Comparison of ENCODE assay signal across 8 cellular contexts in genomic region chr11:124108158-124108557, GRCh38. TPM values are rescaled to one million over a fixed set of nuclear protein-coding genes. Genes with fewer than 3 reads are reported as not detected.
DNase-seq lines count a peak whose midpoint lies in the region; ATAC-seq, FAIRE-seq and TF ChIP-seq lines count a peak whose summit lies in the region.

No MANE protein-coding gene starts in this region.

- no peaks in the 10 kb centered on the region for H3K9me3 Mint-ChIP-seq in stimulated activated naive CD8-positive, alpha-beta T cell treated with anti-CD3 and anti-CD28 coated beads, Interleukin-15, amount 100 ng/mL, for 72 hours
- no peaks in the 10 kb centered on the region for H3K9me3 Mint-ChIP-seq in natural killer cell treated with Interleukin-12 subunit alpha and Interleukin-12 subunit beta and Interleukin-15 and Interleukin-18, amount 100 ng/mL, for 72 hours

- no peaks in the 10 kb centered on the region for H3K36me3 ChIP-seq in bronchial epithelial cell (ENCODE audit: control insufficient read depth, insufficient read depth, low read length)

- H3K4me3 ChIP-seq in AG10803 (ENCODE audit: low read length): no peak overlapping the region
- no peak overlapping the region for H3K4me3 ChIP-seq in bronchial epithelial cell (ENCODE audit: low read depth, low read length)

- peaks cover 59% of the 10 kb centered on the region for H3K27me3 Mint-ChIP-seq in stimulated activated naive CD8-positive, alpha-beta T cell treated with anti-CD3 and anti-CD28 coated beads, Interleukin-15, amount 100 ng/mL, for 72 hours
- peaks cover 26 to 53% of the 10 kb centered on the region in 2 donors for H3K27me3 Mint-ChIP-seq in natural killer cell treated with Interleukin-12 subunit alpha and Interleukin-12 subunit beta and Interleukin-15 and Interleukin-18, amount 100 ng/mL, for 72 hours

- H3K27me3 ChIP-seq in bronchial epithelial cell (ENCODE audit: control insufficient read depth, insufficient read depth, low read length): no peaks in the 10 kb centered on the region

- DNase-seq in AG10803 (ENCODE audit: low read depth) (no peak), LHCN-M2 (ENCODE audit: low read depth) (peak; percentile 26), bronchial epithelial cell (ENCODE audit: low read depth) (peak; percentile 53), Right ventricle myocardium superior (no peak)
- no peak for DNase-seq in stimulated activated naive CD8-positive, alpha-beta T cell treated with anti-CD3 and anti-CD28 coated beads, Interleukin-15, amount 100 ng/mL, for 72 hours
- DNase-seq in natural killer cell treated with Interleukin-12 subunit alpha and Interleukin-12 subunit beta and Interleukin-15 and Interleukin-18, amount 100 ng/mL, for 72 hours (ENCODE audit: low spot score): no peak

- TF ChIP-seq CTCF in AG10803 (conservative IDR thresholded peaks at IDR 0.05; ENCODE audit: low read length): peak; percentile 25; the same call in 1 of the 2 replicates
- peak; percentile 36 for TF ChIP-seq CTCF in bronchial epithelial cell (IDR thresholded peaks at IDR 0.05; ENCODE audit: insufficient read depth, low read length, severe bottlenecking)

- peak; percentile 38 for ATAC-seq in GM18520 (IDR thresholded peaks at IDR 0.05; ENCODE audit: unreplicated experiment)
- peak; percentile 76 for ATAC-seq in stimulated activated naive CD8-positive, alpha-beta T cell treated with anti-CD3 and anti-CD28 coated beads, Interleukin-15, amount 100 ng/mL, for 72 hours
- ATAC-seq in Right ventricle myocardium superior (ENCODE audit: poor library complexity): no peak
- ATAC-seq in GM21381 (IDR thresholded peaks at IDR 0.05; ENCODE audit: unreplicated experiment): no peak
- ATAC-seq in natural killer cell treated with Interleukin-12 subunit alpha and Interleukin-12 subunit beta and Interleukin-15 and Interleukin-18, amount 100 ng/mL, for 72 hours: no peak

- FAIRE-seq in bronchial epithelial cell (lab: Jason Lieb, UNC): no peak

- H3K27ac Mint-ChIP-seq in stimulated activated naive CD8-positive, alpha-beta T cell treated with anti-CD3 and anti-CD28 coated beads, Interleukin-15, amount 100 ng/mL, for 72 hours: no peak overlapping the region
- no peak overlapping the region for H3K27ac Mint-ChIP-seq in natural killer cell treated with Interleukin-12 subunit alpha and Interleukin-12 subunit beta and Interleukin-15 and Interleukin-18, amount 100 ng/mL, for 72 hours

- H3K4me3 Mint-ChIP-seq in stimulated activated naive CD8-positive, alpha-beta T cell treated with anti-CD3 and anti-CD28 coated beads, Interleukin-15, amount 100 ng/mL, for 72 hours: no peak overlapping the region
- H3K4me3 Mint-ChIP-seq in natural killer cell treated with Interleukin-12 subunit alpha and Interleukin-12 subunit beta and Interleukin-15 and Interleukin-18, amount 100 ng/mL, for 72 hours: no peak overlapping the region

- intact Hi-C loops in Right ventricle myocardium superior (cut with DNase I): no loop called here

- H3K4me1 Mint-ChIP-seq in stimulated activated naive CD8-positive, alpha-beta T cell treated with anti-CD3 and anti-CD28 coated beads, Interleukin-15, amount 100 ng/mL, for 72 hours: no peaks in the 10 kb centered on the region
- H3K4me1 Mint-ChIP-seq in natural killer cell treated with Interleukin-12 subunit alpha and Interleukin-12 subunit beta and Interleukin-15 and Interleukin-18, amount 100 ng/mL, for 72 hours (ENCODE audit: low read depth in 2 of 2): no peaks in the 10 kb centered on the region

- no peaks in the 10 kb centered on the region for H3K36me3 Mint-ChIP-seq in natural killer cell treated with Interleukin-12 subunit alpha and Interleukin-12 subunit beta and Interleukin-15 and Interleukin-18, amount 100 ng/mL, for 72 hours

RNA-seq across cellular contexts. Expression of gene VWA5A, which starts 7.1 kb away (rescaled TPM):
- 6.0 and 9.7 TPM in 2 replicates for total RNA-seq in LHCN-M2 (2014; rRNA removed)
- polyA plus RNA-seq in LHCN-M2 (2012): 0.74 TPM
- 5.3 and 18.8 TPM in 2 replicates for total RNA-seq in bronchial epithelial cell
- total RNA-seq in Right ventricle myocardium superior: 3.5 TPM
- 10 to 100 TPM in 1 of 2 donors, 1 to 10 TPM in 1; 4.4 to 12.5 TPM for total RNA-seq in natural killer cell treated with Interleukin-12 subunit alpha and Interleukin-12 subunit beta and Interleukin-15 and Interleukin-18, amount 100 ng/mL, for 72 hours

Comparison
In these comparisons a context has a peak if more than half of its experiments do, and no peak if none do; other contexts are left out.
1. DNase-seq: peak in LHCN-M2 (single experiment) and bronchial epithelial cell (single experiment); none in AG10803 (single experiment), stimulated activated naive CD8-positive, alpha-beta T cell treated with anti-CD3 and anti-CD28 coated beads, Interleukin-15, amount 100 ng/mL, for 72 hours (0 of 2), Right ventricle myocardium superior (single experiment) and natural killer cell treated with Interleukin-12 subunit alpha and Interleukin-12 subunit beta and Interleukin-15 and Interleukin-18, amount 100 ng/mL, for 72 hours (single experiment).
2. ATAC-seq: peak in GM18520 (single experiment) and stimulated activated naive CD8-positive, alpha-beta T cell treated with anti-CD3 and anti-CD28 coated beads, Interleukin-15, amount 100 ng/mL, for 72 hours (single experiment); none in Right ventricle myocardium superior (single experiment), GM21381 (single experiment) and natural killer cell treated with Interleukin-12 subunit alpha and Interleukin-12 subunit beta and Interleukin-15 and Interleukin-18, amount 100 ng/mL, for 72 hours (0 of 2).